In the genomic region with DNA sequence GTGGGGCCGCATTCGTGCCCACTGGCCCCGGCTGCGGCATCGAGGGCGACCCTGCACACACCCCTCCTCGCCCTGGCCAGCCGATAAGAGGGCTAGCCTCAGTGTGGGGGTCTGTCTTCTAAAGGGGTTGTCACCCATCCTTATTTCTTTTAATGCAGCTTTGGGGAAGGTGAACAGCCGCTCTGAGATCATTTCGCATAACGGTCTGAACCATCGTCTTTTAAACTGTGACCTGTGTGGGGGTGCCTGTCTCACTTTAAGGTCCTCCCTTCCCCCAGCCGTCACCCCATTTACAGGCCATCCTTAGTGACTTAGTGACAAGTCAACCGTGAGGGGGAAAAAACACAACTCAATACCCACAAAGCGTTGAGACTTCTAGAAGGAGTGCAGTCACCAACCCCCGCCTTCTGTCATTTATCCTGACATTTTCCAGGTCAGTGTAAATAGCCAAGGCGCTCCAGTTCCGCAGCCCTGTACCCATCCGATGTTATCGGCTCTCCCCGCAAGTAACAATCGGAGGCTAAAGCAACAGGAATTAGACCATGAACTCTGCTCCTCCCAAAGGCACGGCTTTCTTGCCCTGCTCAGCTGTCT, we compare ENCODE assay signal across 8 cellular contexts. TPM values are rescaled to one million over a fixed set of nuclear protein-coding genes. Genes with fewer than 3 reads are reported as not detected.
A peak's percentile ranks its signal among the peaks of the same experiment; 100 is the strongest.
DNase-seq lines count a peak whose midpoint lies in the region; ATAC-seq and TF ChIP-seq lines count a peak whose summit lies in the region.

No MANE protein-coding gene starts in this region.

- DNase-seq in Daoy (ENCODE audit: low read depth): peak; percentile 17
- DNase-seq in amniotic epithelial cell (ENCODE audit: low read depth): peak; percentile 53
- peak; percentile 38 for DNase-seq in hepatic stellate cell (ENCODE audit: low spot score)
- DNase-seq in psoas muscle: no peak
- no peak for DNase-seq in activated gamma-delta T cell treated with Interleukin-2 at 50 U/mL for 16 hours
- no peak for DNase-seq in NCI-H1694 treated with DMSO at 0.1 percent for 48 hours (lab: John Stamatoyannopoulos, UW)

- intact Hi-C loops in psoas muscle (cut with DNase I): loop anchor here in 1 of 2 donors (2.0 to 5.0 kb wide), 2 partner anchors 37 to 69 kb away; no protein-coding TSS in a partner anchor

- 1 to 9% (median 2%) methylated on average over 18 to 23 of the region's 23 CpGs for WGBS in psoas muscle, 3 donors

- H3K27ac ChIP-seq in HUES6 (ENCODE audit: low read depth, low read length) (no peak overlapping the region), psoas muscle (peak overlapping the region; percentile 96)

- H3K4me3 ChIP-seq in HUES6 (ENCODE audit: low read depth, low read length): peak overlapping the region; percentile 90
- H3K4me3 ChIP-seq in psoas muscle: peak overlapping the region; percentile 76

- ATAC-seq in GM21367 (IDR thresholded peaks at IDR 0.05; ENCODE audit: unreplicated experiment) (peak; percentile 23), psoas muscle (peak in 2 of 4 donors; percentile 2 to 10)

- H3K9ac ChIP-seq in HUES6 (ENCODE audit: low read length): peak overlapping the region; percentile 72

- peaks cover 7% of the 10 kb centered on the region for H3K27me3 ChIP-seq in HUES6 (ENCODE audit: control insufficient read depth, insufficient read depth, low read length)
- no peaks in the 10 kb centered on the region for H3K27me3 ChIP-seq in psoas muscle (ENCODE audit: insufficient read depth in 3 of 3, low read length in 2 of 3)

- no peak for TF ChIP-seq CTCF in psoas muscle (IDR thresholded peaks at IDR 0.05)

- H3K4me1 ChIP-seq in HUES6 (ENCODE audit: control insufficient read depth, insufficient read depth, low read length): peaks cover 5% of the 10 kb centered on the region; the same call in 1 of the 2 replicates
- peaks cover 16% of the 10 kb centered on the region for H3K4me1 ChIP-seq in psoas muscle

- H3K36me3 ChIP-seq in HUES6 (ENCODE audit: control insufficient read depth, insufficient read depth, low read length) (no peaks in the 10 kb centered on the region), psoas muscle (ENCODE audit: insufficient read depth in 1 of 2, low read depth in 1 of 2) (no peaks in the 10 kb centered on the region)

- H3K9me3 ChIP-seq in HUES6 (ENCODE audit: control insufficient read depth, insufficient read depth, low read depth, low read length) (no peaks in the 10 kb centered on the region), psoas muscle (no peaks in the 10 kb centered on the region)

RNA-seq across cellular contexts. Expression of a gene that starts 0.5 kb away (rescaled TPM):
- 13.2 and 18.1 TPM in 2 replicates for total RNA-seq in Daoy (2014; rRNA removed; shearing (Covaris generic))
- 10 to 100 TPM; 13.6 to 24.3 (median 19.9) TPM for total RNA-seq in psoas muscle
- 1 to 10 TPM; 4.8 to 8.6 (median 6.0) TPM for polyA plus RNA-seq in psoas muscle

Comparison
In these comparisons a context has a peak if more than half of its experiments do, and no peak if none do; other contexts are left out.
1. DNase-seq: peak in Daoy (single experiment), amniotic epithelial cell (single experiment) and hepatic stellate cell (single experiment); none in psoas muscle (0 of 2), activated gamma-delta T cell treated with Interleukin-2 at 50 U/mL for 16 hours (single experiment) and NCI-H1694 treated with DMSO at 0.1 percent for 48 hours (single experiment).